In the genomic region with DNA sequence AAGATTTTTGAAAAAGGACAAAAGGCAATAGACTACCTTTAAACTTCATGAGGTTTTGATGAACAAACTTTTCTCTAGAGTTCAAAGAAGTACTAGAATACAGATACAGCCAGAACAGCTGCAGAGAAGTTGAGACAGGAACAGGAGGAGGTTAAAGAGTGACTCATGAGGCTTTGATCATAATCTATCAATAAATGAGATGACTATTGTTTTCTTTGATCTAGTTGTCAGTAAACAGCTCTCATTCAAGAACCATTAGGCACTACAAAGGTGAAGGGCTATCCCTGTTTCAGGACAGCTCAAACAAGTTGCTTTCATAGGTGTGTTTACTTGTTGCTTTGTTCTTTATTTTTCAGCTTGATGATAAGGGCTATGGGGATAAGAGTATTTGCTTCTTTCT, we compare ENCODE assay signal across 1 cellular context.
TF ChIP-seq lines count a peak whose summit lies in the region.

No MANE protein-coding gene starts in this region.

TF ChIP-seq in HepG2, 621 proteins besides CTCF, POLR2A, EP300 and RAD21 (continued from another document and continues in another):
- TF ChIP-seq SOX13 (IDR thresholded peaks at IDR 0.05): peak; percentile 93
- TF ChIP-seq SOX13 (CRISPR knock-in tag; conservative IDR thresholded peaks at IDR 0.05 in 1 of 2, IDR thresholded peaks at IDR 0.05 in 1 of 2): peak in 1 of 2 experiments; percentile 99; a peak in 2 of 4 replicates
- TF ChIP-seq ZNF746 (CRISPR knock-in tag; IDR thresholded peaks at IDR 0.05): no peak
- peak; percentile 45; the same call in 1 of the 2 replicates for TF ChIP-seq HDAC1 (CRISPR knock-in tag; IDR thresholded peaks at IDR 0.05)
- TF ChIP-seq HOMEZ (CRISPR knock-in tag; IDR thresholded peaks at IDR 0.05; ENCODE audit: low read depth): no peak
- peak; percentile 84 for TF ChIP-seq FOXA1 (IDR thresholded peaks at IDR 0.05)
- TF ChIP-seq FOXA1 (CRISPR knock-in tag; IDR thresholded peaks at IDR 0.05): peak; percentile 89
- TF ChIP-seq, protein P1, sequence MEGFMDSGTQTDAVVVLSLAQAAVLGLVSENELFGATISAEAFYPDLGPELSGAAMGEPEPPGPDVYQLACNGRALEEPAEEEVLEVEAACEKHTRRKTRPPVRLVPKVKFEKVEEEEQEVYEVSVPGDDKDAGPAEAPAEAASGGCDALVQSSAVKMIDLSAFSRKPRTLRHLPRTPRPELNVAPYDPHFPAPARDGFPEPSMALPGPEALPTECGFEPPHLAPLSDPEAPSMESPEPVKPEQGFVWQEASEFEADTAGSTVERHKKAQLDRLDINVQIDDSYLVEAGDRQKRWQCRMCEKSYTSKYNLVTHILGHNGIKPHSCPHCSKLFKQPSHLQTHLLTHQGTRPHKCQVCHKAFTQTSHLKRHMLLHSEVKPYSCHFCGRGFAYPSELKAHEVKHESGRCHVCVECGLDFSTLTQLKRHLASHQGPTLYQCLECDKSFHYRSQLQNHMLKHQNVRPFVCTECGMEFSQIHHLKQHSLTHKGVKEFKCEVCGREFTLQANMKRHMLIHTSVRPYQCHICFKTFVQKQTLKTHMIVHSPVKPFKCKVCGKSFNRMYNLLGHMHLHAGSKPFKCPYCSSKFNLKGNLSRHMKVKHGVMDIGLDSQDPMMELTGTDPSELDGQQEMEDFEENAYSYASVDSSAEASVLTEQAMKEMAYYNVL (CRISPR knock-in tag; IDR thresholded peaks at IDR 0.05; ENCODE audit: borderline replicate concordance): no peak
- no peak for TF ChIP-seq ELF1 (CRISPR knock-in tag; IDR thresholded peaks at IDR 0.05)
- no peak for TF ChIP-seq ZNF160 (CRISPR knock-in tag; IDR thresholded peaks at IDR 0.05)
- TF ChIP-seq PRDM15 (CRISPR knock-in tag; IDR thresholded peaks at IDR 0.05): no peak
- 0 out of 2 replicates have a peak, but pooled peaks have one; percentile 21 for TF ChIP-seq HNF4A (CRISPR knock-in tag; IDR thresholded peaks at IDR 0.05)
- TF ChIP-seq ZFP37 (CRISPR knock-in tag; IDR thresholded peaks at IDR 0.05; ENCODE audit: borderline replicate concordance): no peak
- TF ChIP-seq PHF5A (CRISPR knock-in tag; IDR thresholded peaks at IDR 0.05; ENCODE audit: low read depth, unreplicated experiment): no peak
- no peak for TF ChIP-seq ZNF850 (CRISPR knock-in tag; conservative IDR thresholded peaks at IDR 0.05)
- TF ChIP-seq ZNF510 (CRISPR knock-in tag; IDR thresholded peaks at IDR 0.05; ENCODE audit: low read depth): no peak
- no peak for TF ChIP-seq ZNF296 (CRISPR knock-in tag; conservative IDR thresholded peaks at IDR 0.05)
- TF ChIP-seq, protein P2, sequence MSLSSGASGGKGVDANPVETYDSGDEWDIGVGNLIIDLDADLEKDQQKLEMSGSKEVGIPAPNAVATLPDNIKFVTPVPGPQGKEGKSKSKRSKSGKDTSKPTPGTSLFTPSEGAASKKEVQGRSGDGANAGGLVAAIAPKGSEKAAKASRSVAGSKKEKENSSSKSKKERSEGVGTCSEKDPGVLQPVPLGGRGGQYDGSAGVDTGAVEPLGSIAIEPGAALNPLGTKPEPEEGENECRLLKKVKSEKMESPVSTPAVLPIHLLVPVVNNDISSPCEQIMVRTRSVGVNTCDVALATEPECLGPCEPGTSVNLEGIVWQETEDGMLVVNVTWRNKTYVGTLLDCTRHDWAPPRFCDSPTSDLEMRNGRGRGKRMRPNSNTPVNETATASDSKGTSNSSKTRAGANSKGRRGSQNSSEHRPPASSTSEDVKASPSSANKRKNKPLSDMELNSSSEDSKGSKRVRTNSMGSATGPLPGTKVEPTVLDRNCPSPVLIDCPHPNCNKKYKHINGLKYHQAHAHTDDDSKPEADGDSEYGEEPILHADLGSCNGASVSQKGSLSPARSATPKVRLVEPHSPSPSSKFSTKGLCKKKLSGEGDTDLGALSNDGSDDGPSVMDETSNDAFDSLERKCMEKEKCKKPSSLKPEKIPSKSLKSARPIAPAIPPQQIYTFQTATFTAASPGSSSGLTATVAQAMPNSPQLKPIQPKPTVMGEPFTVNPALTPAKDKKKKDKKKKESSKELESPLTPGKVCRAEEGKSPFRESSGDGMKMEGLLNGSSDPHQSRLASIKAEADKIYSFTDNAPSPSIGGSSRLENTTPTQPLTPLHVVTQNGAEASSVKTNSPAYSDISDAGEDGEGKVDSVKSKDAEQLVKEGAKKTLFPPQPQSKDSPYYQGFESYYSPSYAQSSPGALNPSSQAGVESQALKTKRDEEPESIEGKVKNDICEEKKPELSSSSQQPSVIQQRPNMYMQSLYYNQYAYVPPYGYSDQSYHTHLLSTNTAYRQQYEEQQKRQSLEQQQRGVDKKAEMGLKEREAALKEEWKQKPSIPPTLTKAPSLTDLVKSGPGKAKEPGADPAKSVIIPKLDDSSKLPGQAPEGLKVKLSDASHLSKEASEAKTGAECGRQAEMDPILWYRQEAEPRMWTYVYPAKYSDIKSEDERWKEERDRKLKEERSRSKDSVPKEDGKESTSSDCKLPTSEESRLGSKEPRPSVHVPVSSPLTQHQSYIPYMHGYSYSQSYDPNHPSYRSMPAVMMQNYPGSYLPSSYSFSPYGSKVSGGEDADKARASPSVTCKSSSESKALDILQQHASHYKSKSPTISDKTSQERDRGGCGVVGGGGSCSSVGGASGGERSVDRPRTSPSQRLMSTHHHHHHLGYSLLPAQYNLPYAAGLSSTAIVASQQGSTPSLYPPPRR (CRISPR knock-in tag; IDR thresholded peaks at IDR 0.05; ENCODE audit: borderline replicate concordance): peak; percentile 97
- peak; percentile 58; the same call in 1 of the 2 replicates for TF ChIP-seq SALL1 (CRISPR knock-in tag; IDR thresholded peaks at IDR 0.05)
- no peak for TF ChIP-seq HMGXB3 (CRISPR knock-in tag; IDR thresholded peaks at IDR 0.05; ENCODE audit: borderline replicate concordance)
- no peak for TF ChIP-seq NCOA5 (CRISPR knock-in tag; IDR thresholded peaks at IDR 0.05)
- peak; percentile 63; the same call in 1 of the 2 replicates for TF ChIP-seq ATF3 (CRISPR knock-in tag; IDR thresholded peaks at IDR 0.05)
- TF ChIP-seq, protein P3, sequence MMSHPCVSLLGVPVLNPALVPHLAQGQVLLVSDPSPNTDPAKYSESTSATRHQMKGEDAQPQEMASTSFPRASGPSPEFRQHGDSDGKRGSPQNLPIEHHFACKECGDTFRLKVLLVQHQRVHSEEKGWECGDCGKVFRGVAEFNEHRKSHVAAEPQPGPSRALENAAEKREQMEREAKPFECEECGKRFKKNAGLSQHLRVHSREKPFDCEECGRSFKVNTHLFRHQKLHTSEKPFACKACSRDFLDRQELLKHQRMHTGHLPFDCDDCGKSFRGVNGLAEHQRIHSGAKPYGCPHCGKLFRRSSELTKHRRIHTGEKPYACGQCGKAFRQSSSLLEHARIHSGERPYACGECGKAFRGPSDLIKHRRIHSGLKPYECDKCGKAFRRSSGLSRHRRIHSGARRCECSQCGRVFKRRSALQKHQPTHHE (CRISPR knock-in tag; IDR thresholded peaks at IDR 0.05; ENCODE audit: borderline replicate concordance): no peak
- no peak for TF ChIP-seq MYNN (CRISPR knock-in tag; IDR thresholded peaks at IDR 0.05; ENCODE audit: low read depth)
- TF ChIP-seq NR2F6 (IDR thresholded peaks at IDR 0.05): peak; percentile 93
- peak; percentile 73; the same call in 1 of the 2 replicates for TF ChIP-seq NR2F6 (CRISPR knock-in tag; IDR thresholded peaks at IDR 0.05)
- TF ChIP-seq, protein P4, sequence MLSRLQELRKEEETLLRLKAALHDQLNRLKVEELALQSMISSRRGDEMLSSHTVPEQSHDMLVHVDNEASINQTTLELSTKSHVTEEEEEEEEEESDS (CRISPR knock-in tag; IDR thresholded peaks at IDR 0.05; ENCODE audit: borderline replicate concordance): no peak
- TF ChIP-seq ZBTB49 (CRISPR knock-in tag; IDR thresholded peaks at IDR 0.05; ENCODE audit: borderline replicate concordance): no peak
- TF ChIP-seq, protein P5, sequence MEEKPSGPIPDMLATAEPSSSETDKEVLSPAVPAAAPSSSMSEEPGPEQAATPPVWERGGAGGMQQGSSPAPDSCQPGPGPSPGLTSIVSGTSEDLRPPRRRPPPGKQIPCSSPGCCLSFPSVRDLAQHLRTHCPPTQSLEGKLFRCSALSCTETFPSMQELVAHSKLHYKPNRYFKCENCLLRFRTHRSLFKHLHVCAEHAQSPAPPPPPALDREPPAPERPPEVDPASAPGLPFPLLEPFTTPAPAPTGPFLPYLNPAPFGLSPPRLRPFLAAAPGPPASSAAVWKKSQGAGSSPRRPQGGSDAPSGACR (CRISPR knock-in tag; IDR thresholded peaks at IDR 0.05): 0 out of 2 replicates have a peak, but pooled peaks have one; percentile 74
- TF ChIP-seq ZNF678 (CRISPR knock-in tag; IDR thresholded peaks at IDR 0.05): no peak
- no peak for TF ChIP-seq HOXA7 (CRISPR knock-in tag; IDR thresholded peaks at IDR 0.05)
- TF ChIP-seq XBP1 (CRISPR knock-in tag; IDR thresholded peaks at IDR 0.05): no peak
- TF ChIP-seq, protein P6, sequence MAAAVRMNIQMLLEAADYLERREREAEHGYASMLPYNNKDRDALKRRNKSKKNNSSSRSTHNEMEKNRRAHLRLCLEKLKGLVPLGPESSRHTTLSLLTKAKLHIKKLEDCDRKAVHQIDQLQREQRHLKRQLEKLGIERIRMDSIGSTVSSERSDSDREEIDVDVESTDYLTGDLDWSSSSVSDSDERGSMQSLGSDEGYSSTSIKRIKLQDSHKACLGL (CRISPR knock-in tag; IDR thresholded peaks at IDR 0.05): no peak
